ENCODE assay signal across 9 cellular contexts in the genomic region with DNA sequence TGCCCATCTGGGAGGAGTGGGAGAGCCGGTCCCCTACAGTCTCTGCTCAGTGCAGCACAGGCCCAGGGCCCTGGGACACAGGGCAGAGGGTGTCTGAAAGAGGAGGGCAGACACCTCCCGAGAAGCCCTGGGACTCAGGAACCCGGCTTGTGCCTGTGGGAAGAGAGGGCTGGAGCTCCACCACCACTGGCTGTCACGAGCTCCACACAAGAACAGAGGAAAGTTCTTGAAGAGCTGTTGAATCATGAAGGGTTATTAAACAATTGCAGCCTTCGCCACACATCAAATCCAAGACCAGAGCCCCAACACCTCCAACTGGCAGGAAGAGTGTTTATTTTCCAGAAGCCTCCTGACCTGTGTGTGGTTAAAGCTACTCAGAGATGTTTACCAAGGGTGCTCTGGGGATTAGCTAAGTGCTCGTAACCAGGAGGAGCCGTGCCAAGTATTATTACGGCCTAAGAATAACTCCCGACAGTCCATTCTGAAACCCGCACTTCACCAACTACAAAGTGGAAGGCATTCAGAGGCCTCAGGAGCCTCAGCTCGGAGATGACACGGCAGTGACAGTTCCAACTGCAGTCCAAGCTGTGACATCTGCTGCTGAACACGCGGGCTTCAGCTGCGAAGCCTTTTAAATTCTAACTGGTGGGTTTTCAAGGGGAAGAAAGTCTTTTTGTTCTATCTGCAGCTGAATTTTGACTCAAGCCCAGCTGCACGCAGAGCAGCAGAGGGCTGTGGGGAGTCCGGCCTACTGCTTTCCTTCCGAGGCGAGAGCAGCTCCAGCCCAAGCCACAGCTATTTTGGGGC.
DNase-seq lines count a peak whose midpoint lies in the region; ATAC-seq and TF ChIP-seq lines count a peak whose summit lies in the region.
"Had no signal": no experiment of that assay in that cellular context is flagged by ENCODE, and none has a peak within 500 bp of the region (broad histone marks: within the 10 kb centered on the region; RNA-seq: fewer than 3 reads in every experiment).

No MANE protein-coding gene starts in this region.

- peak; percentile 77 for ATAC-seq in aorta (ENCODE audit: low FRiP score)

- no peaks in the 10 kb centered on the region for H4K20me1 ChIP-seq in BLaER1

- WGBS in aorta, 2 donors = 15 to 16% methylated on average over 19 of the region's 19 CpGs

- H3K27me3 ChIP-seq in BLaER1 (no peaks in the 10 kb centered on the region), brain microvascular endothelial cell (replicated peaks) (no peaks in the 10 kb centered on the region), aorta (ENCODE audit: control insufficient read depth in 1 of 2, insufficient read depth in 2 of 2, low read length in 1 of 2) (no peaks in the 10 kb centered on the region)
- H3K27me3 ChIP-seq: adrenal gland had no signal

- intact Hi-C loops in aorta (cut with DNase I) = loop anchor here in 1 of 2 donors (5.0 kb wide), 1 partner anchor 55 kb away; no protein-coding TSS in a partner anchor

- peak overlapping the region; percentile 74 for H3K9ac ChIP-seq in BLaER1

- peak overlapping the region; percentile 82 for H3K4me2 ChIP-seq in BLaER1

- H3K9me3 ChIP-seq in BLaER1 (no peaks in the 10 kb centered on the region), aorta (ENCODE audit: control insufficient read depth, low read length) (no peaks in the 10 kb centered on the region)
- H3K9me3 ChIP-seq: adrenal gland had no signal

- peak overlapping the region; percentile 89 for H3K27ac ChIP-seq in BLaER1
- peak overlapping the region; percentile 21 for H3K27ac ChIP-seq in brain microvascular endothelial cell
- H3K27ac ChIP-seq in aorta (ENCODE audit: low read depth in 1 of 2, low read length in 2 of 2) = peak overlapping the region in 1 of 2 donors; percentile 69

- TF ChIP-seq CTCF in brain microvascular endothelial cell (IDR thresholded peaks at IDR 0.05; ENCODE audit: low read depth, low read length, missing control alignments) (no peak), GM13977 (IDR thresholded peaks at IDR 0.05; ENCODE audit: extremely low read depth, insufficient read depth, missing control alignments) (no peak)

- H3K4me1 ChIP-seq in BLaER1 (peaks cover 94% of the 10 kb centered on the region), aorta (ENCODE audit: control insufficient read depth in 1 of 2, insufficient read depth in 2 of 2, low read length in 2 of 2) (peaks cover 0 to 2% of the 10 kb centered on the region in 2 donors)
- H3K4me1 ChIP-seq: adrenal gland had no signal

- in situ Hi-C loops in brain microvascular endothelial cell (cut with HindIII; ENCODE audit: low pct_ligation_motif_present, low sequenced_read_pairs) = no loop called here
- in situ Hi-C loops in GM13977 (cut with MboI; ENCODE audit: low pct_unique_long_range_greater_than_20kb, low sequenced_read_pairs, unreplicated experiment) = no loop called here

- DNase-seq in NCI-H1436 treated with DMSO at 0.1 percent for 48 hours (lab: John Stamatoyannopoulos, UW) = peak; percentile 90
- DNase-seq in brain microvascular endothelial cell = peak; percentile 85
- DNase-seq in medulla oblongata (ENCODE audit: extremely low spot score) = peak; percentile 79
- DNase-seq in aorta = peak; percentile 60 to 71
- DNase-seq in activated CD8-positive, alpha-beta memory T cell treated with anti-CD3 and anti-CD28 coated beads, Interleukin-2, amount 50 U/mL, for 48 hours = no peak
- no peak for DNase-seq in GM13977 (ENCODE audit: low spot score)
- DNase-seq in effector CD4-positive, alpha-beta T cell = no peak

- H3K36me3 ChIP-seq in BLaER1 = peaks cover 19% of the 10 kb centered on the region
- H3K36me3 ChIP-seq in brain microvascular endothelial cell (replicated peaks) = no peaks in the 10 kb centered on the region
- H3K36me3 ChIP-seq in aorta (ENCODE audit: control insufficient read depth in 1 of 2, insufficient read depth in 2 of 2, low read length in 1 of 2) = no peaks in the 10 kb centered on the region
- H3K36me3 ChIP-seq: adrenal gland had no signal

- H3K4me3 ChIP-seq in BLaER1 (peak overlapping the region; percentile 24; the same call in 1 of the 2 replicates), brain microvascular endothelial cell (ENCODE audit: low read depth, low read length) (no peak overlapping the region), aorta (ENCODE audit: low read length in 2 of 2) (no peak overlapping the region)
- H3K4me3 ChIP-seq: adrenal gland had no signal

Comparison
In these comparisons a context has a peak if more than half of its experiments do, and no peak if none do; other contexts are left out.
1. DNase-seq: peak in NCI-H1436 treated with DMSO at 0.1 percent for 48 hours (single experiment), brain microvascular endothelial cell (single experiment), medulla oblongata (single experiment) and aorta (2 of 2); none in activated CD8-positive, alpha-beta memory T cell treated with anti-CD3 and anti-CD28 coated beads, Interleukin-2, amount 50 U/mL, for 48 hours (single experiment), GM13977 (single experiment) and effector CD4-positive, alpha-beta T cell (single experiment).